ENCODE assay signal across 9 cellular contexts in genomic region chr11:61917043-61917356, GRCh38. TPM values are rescaled to one million over a fixed set of nuclear protein-coding genes. Genes with fewer than 3 reads are reported as not detected.
DNase-seq lines count a peak whose midpoint lies in the region.
"Had no signal": no experiment of that assay in that cellular context is flagged by ENCODE, and none has a peak within 500 bp of the region (broad histone marks: within the 10 kb centered on the region; RNA-seq: fewer than 3 reads in every experiment).

No MANE protein-coding gene starts in this region.

- intact Hi-C loops in activated CD4-positive, alpha-beta memory T cell treated with anti-CD3 and anti-CD28 coated beads for 36 hours (cut with micrococcal nuclease), result no loop called here

- no peaks in the 10 kb centered on the region for H3K9me3 Mint-ChIP-seq in activated CD4-positive, alpha-beta memory T cell treated with anti-CD3 and anti-CD28 coated beads for 36 hours

- H3K27ac Mint-ChIP-seq in activated CD4-positive, alpha-beta memory T cell treated with anti-CD3 and anti-CD28 coated beads for 36 hours, result no peak overlapping the region

- peaks cover 3% of the 10 kb centered on the region; the same call in 1 of the 2 replicates for H3K4me1 ChIP-seq in HAP-1
- H3K4me1 ChIP-seq in iPS-18a (ENCODE audit: control insufficient read depth, low read depth, low read length), result no peaks in the 10 kb centered on the region
- peaks cover 33 to 39% (median 35%) of the 10 kb centered on the region in 3 donors for H3K4me1 ChIP-seq in skeletal muscle tissue (ENCODE audit: control insufficient read depth in 3 of 3, insufficient read depth in 3 of 3, low read length in 3 of 3)

- DNase-seq in HAP-1 (ENCODE audit: low spot score in 2 of 2) (no peak), SK-N-DZ (ENCODE audit: low spot score) (no peak), amniotic stem cell (lab: John Stamatoyannopoulos, UW) (no peak), SW480 (ENCODE audit: low spot score) (no peak), mesenteric fat pad (ENCODE audit: low spot score) (no peak)
- no peak for DNase-seq in activated CD4-positive, alpha-beta memory T cell treated with anti-CD3 and anti-CD28 coated beads for 36 hours
- DNase-seq: activated CD4-positive, alpha-beta T cell treated with anti-CD3 and anti-CD28 coated beads, Interleukin-2, amount 50 U/mL, for 4 hours had no signal

- no peaks in the 10 kb centered on the region for H3K36me3 Mint-ChIP-seq in activated CD4-positive, alpha-beta memory T cell treated with anti-CD3 and anti-CD28 coated beads for 36 hours

- peak overlapping the region; percentile 37 for H3K4me3 ChIP-seq in HAP-1
- H3K4me3 ChIP-seq in iPS-18a (ENCODE audit: low read length), result peak overlapping the region; percentile 49
- peak overlapping the region; percentile 66 to 70 (median 69) for H3K4me3 ChIP-seq in skeletal muscle tissue (ENCODE audit: low read length in 3 of 3)

- CTCF ChIA-PET in activated CD4-positive, alpha-beta memory T cell treated with anti-CD3 and anti-CD28 coated beads for 36 hours (lab: Charles Lee), result interaction anchor here (2.8 to 3.9 kb wide), 2 partner anchors 18 to 165 kb away, joined by 9 to 23 read pairs; no protein-coding TSS in a partner anchor

- no peak overlapping the region for H3K27ac ChIP-seq in iPS-18a (ENCODE audit: low read length)
- H3K27ac ChIP-seq in skeletal muscle tissue (ENCODE audit: low read depth, low read length), result no peak overlapping the region

- peak overlapping the region; percentile 33 for H3K4me3 Mint-ChIP-seq in activated CD4-positive, alpha-beta memory T cell treated with anti-CD3 and anti-CD28 coated beads for 36 hours

- in situ Hi-C loops in HAP-1 (cut with MboI; ENCODE audit: low sequenced_read_pairs), result no loop called here

- H3K36me3 ChIP-seq in HAP-1 (replicated peaks), result no peaks in the 10 kb centered on the region
- H3K36me3 ChIP-seq in iPS-18a (ENCODE audit: control insufficient read depth, low read depth, low read length), result no peaks in the 10 kb centered on the region
- H3K36me3 ChIP-seq in skeletal muscle tissue (ENCODE audit: control insufficient read depth in 3 of 3, insufficient read depth in 3 of 3, low read length in 3 of 3), result no peaks in the 10 kb centered on the region

- peaks cover 9% of the 10 kb centered on the region for H3K4me1 Mint-ChIP-seq in activated CD4-positive, alpha-beta memory T cell treated with anti-CD3 and anti-CD28 coated beads for 36 hours (ENCODE audit: low read depth)

- H3K9ac ChIP-seq in iPS-18a (ENCODE audit: low read length) (no peak overlapping the region), skeletal muscle tissue (ENCODE audit: low read depth in 1 of 3, low read length in 3 of 3) (peak overlapping the region in 1 of 3 donors; percentile 79)

- H3K27me3 Mint-ChIP-seq in activated CD4-positive, alpha-beta memory T cell treated with anti-CD3 and anti-CD28 coated beads for 36 hours, result peaks cover 47% of the 10 kb centered on the region

- H3K9me3 ChIP-seq in HAP-1, result no peaks in the 10 kb centered on the region
- H3K9me3 ChIP-seq in iPS-18a (ENCODE audit: control insufficient read depth, low read depth, low read length), result no peaks in the 10 kb centered on the region
- H3K9me3 ChIP-seq in skeletal muscle tissue (ENCODE audit: control insufficient read depth in 3 of 3, low read length in 3 of 3), result no peaks in the 10 kb centered on the region

- POLR2A ChIA-PET in activated CD4-positive, alpha-beta memory T cell treated with anti-CD3 and anti-CD28 coated beads for 36 hours (lab: Charles Lee), result no interaction called here

- H3K27me3 ChIP-seq in HAP-1 (ENCODE audit: low read depth), result no peaks in the 10 kb centered on the region
- H3K27me3 ChIP-seq in iPS-18a (ENCODE audit: control insufficient read depth, insufficient read depth, low read length), result peaks cover 26% of the 10 kb centered on the region
- H3K27me3 ChIP-seq in skeletal muscle tissue (ENCODE audit: control insufficient read depth in 3 of 3, insufficient read depth in 3 of 3, low read length in 3 of 3), result peaks cover 11 to 32% (median 24%) of the 10 kb centered on the region in 3 donors

RNA-seq across cellular contexts. Expression of gene RAB3IL1, which starts 0.4 kb away (rescaled TPM):
- under 1 TPM; 0.10 to 0.21 TPM for total RNA-seq in activated CD4-positive, alpha-beta memory T cell treated with anti-CD3 and anti-CD28 coated beads for 36 hours
- total RNA-seq in skeletal muscle tissue, result 9.4 TPM
- polyA plus RNA-seq in SK-N-DZ (2014; cell fraction: cytosol; rRNA removed), result 0.42 and 1.0 TPM in 2 replicates
- 2.1 and 2.9 TPM in 2 replicates for polyA plus RNA-seq in SK-N-DZ (2014; cell fraction: nucleus; rRNA removed)
- 36.5 TPM for total RNA-seq in mesenteric fat pad

RNA-seq across cellular contexts. Expression of gene FADS3, which starts 25.7 kb away (rescaled TPM):
- 10 to 100 TPM; 11.9 to 12.1 TPM for total RNA-seq in activated CD4-positive, alpha-beta memory T cell treated with anti-CD3 and anti-CD28 coated beads for 36 hours
- total RNA-seq in skeletal muscle tissue (43.3 TPM), mesenteric fat pad (387 TPM)
- 11.7 and 18.5 TPM in 2 replicates for polyA plus RNA-seq in SK-N-DZ (2014; cell fraction: cytosol; rRNA removed)
- 74.0 and 80.6 TPM in 2 replicates for polyA plus RNA-seq in SK-N-DZ (2014; cell fraction: nucleus; rRNA removed)

RNA-seq across cellular contexts. Expression of gene BEST1, which starts 33.2 kb away (rescaled TPM):
- under 1 TPM; 0.41 to 0.48 TPM for total RNA-seq in activated CD4-positive, alpha-beta memory T cell treated with anti-CD3 and anti-CD28 coated beads for 36 hours
- total RNA-seq in skeletal muscle tissue (2.1 TPM), mesenteric fat pad (13.2 TPM)
- 0.90 and 1.5 TPM in 2 replicates for polyA plus RNA-seq in SK-N-DZ (2014; cell fraction: cytosol; rRNA removed)
- polyA plus RNA-seq in SK-N-DZ (2014; cell fraction: nucleus; rRNA removed), result 5.9 and 6.9 TPM in 2 replicates

RNA-seq across cellular contexts. Expression of gene FTH1, which starts 50.4 kb away (rescaled TPM):
- 100 to 1,000 TPM; 915 to 922 TPM for total RNA-seq in activated CD4-positive, alpha-beta memory T cell treated with anti-CD3 and anti-CD28 coated beads for 36 hours
- 276 TPM for total RNA-seq in skeletal muscle tissue
- 136 and 163 TPM in 2 replicates for polyA plus RNA-seq in SK-N-DZ (2014; cell fraction: cytosol; rRNA removed)
- 112 and 279 TPM in 2 replicates for polyA plus RNA-seq in SK-N-DZ (2014; cell fraction: nucleus; rRNA removed)
- total RNA-seq in mesenteric fat pad, result 7,690 TPM
